1 cellular context compared by ENCODE assay signal in genomic region chr20:47233333-47234188, GRCh38.
TF ChIP-seq lines count a peak whose summit lies in the region.

No MANE protein-coding gene starts in this region.

TF ChIP-seq in HepG2, 621 proteins besides CTCF, POLR2A, EP300 and RAD21 (continued from another document and continues in another):
- TF ChIP-seq, protein P1, sequence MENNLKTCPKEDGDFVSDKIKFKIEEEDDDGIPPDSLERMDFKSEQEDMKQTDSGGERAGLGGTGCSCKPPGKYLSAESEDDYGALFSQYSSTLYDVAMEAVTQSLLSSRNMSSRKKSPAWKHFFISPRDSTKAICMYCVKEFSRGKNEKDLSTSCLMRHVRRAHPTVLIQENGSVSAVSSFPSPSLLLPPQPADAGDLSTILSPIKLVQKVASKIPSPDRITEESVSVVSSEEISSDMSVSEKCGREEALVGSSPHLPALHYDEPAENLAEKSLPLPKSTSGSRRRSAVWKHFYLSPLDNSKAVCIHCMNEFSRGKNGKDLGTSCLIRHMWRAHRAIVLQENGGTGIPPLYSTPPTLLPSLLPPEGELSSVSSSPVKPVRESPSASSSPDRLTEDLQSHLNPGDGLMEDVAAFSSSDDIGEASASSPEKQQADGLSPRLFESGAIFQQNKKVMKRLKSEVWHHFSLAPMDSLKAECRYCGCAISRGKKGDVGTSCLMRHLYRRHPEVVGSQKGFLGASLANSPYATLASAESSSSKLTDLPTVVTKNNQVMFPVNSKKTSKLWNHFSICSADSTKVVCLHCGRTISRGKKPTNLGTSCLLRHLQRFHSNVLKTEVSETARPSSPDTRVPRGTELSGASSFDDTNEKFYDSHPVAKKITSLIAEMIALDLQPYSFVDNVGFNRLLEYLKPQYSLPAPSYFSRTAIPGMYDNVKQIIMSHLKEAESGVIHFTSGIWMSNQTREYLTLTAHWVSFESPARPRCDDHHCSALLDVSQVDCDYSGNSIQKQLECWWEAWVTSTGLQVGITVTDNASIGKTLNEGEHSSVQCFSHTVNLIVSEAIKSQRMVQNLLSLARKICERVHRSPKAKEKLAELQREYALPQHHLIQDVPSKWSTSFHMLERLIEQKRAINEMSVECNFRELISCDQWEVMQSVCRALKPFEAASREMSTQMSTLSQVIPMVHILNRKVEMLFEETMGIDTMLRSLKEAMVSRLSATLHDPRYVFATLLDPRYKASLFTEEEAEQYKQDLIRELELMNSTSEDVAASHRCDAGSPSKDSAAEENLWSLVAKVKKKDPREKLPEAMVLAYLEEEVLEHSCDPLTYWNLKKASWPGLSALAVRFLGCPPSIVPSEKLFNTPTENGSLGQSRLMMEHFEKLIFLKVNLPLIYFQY (CRISPR knock-in tag; IDR thresholded peaks at IDR 0.05; ENCODE audit: borderline replicate concordance): no peak
- peak; percentile 89 for TF ChIP-seq TCF7 (IDR thresholded peaks at IDR 0.05; ENCODE audit: low read depth)
- no peak for TF ChIP-seq RBM22 (optimal IDR thresholded peaks at IDR 0.05; ENCODE audit: low read length)
- no peak for TF ChIP-seq JUNB (CRISPR knock-in tag; IDR thresholded peaks at IDR 0.05; ENCODE audit: borderline replicate concordance)
- no peak for TF ChIP-seq RORA (CRISPR knock-in tag; IDR thresholded peaks at IDR 0.05)
- TF ChIP-seq RXRB (CRISPR knock-in tag; IDR thresholded peaks at IDR 0.05; ENCODE audit: borderline replicate concordance): peak; percentile 100
- TF ChIP-seq MYNN (CRISPR knock-in tag; IDR thresholded peaks at IDR 0.05; ENCODE audit: low read depth): no peak
- no peak for TF ChIP-seq ZNF558 (CRISPR knock-in tag; IDR thresholded peaks at IDR 0.05; ENCODE audit: borderline replicate concordance)
- no peak for TF ChIP-seq PHB2 (IDR thresholded peaks at IDR 0.05; ENCODE audit: partially characterized antibody)
- TF ChIP-seq ZNF343 (CRISPR knock-in tag; IDR thresholded peaks at IDR 0.05): 0 out of 2 replicates have a peak, but pooled peaks have one; percentile 17
- TF ChIP-seq CAMTA2 (CRISPR knock-in tag; IDR thresholded peaks at IDR 0.05; ENCODE audit: borderline replicate concordance): no peak
- TF ChIP-seq, protein P2, sequence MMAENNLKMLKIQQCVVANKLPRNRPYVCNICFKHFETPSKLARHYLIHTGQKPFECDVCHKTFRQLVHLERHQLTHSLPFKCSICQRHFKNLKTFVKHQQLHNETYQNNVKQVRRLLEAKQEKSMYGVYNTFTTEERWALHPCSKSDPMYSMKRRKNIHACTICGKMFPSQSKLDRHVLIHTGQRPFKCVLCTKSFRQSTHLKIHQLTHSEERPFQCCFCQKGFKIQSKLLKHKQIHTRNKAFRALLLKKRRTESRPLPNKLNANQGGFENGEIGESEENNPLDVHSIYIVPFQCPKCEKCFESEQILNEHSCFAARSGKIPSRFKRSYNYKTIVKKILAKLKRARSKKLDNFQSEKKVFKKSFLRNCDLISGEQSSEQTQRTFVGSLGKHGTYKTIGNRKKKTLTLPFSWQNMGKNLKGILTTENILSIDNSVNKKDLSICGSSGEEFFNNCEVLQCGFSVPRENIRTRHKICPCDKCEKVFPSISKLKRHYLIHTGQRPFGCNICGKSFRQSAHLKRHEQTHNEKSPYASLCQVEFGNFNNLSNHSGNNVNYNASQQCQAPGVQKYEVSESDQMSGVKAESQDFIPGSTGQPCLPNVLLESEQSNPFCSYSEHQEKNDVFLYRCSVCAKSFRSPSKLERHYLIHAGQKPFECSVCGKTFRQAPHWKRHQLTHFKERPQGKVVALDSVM (CRISPR knock-in tag; IDR thresholded peaks at IDR 0.05): peak; percentile 99
- peak; percentile 85 for TF ChIP-seq ZNF317 (CRISPR knock-in tag; IDR thresholded peaks at IDR 0.05)
- TF ChIP-seq, protein P3, sequence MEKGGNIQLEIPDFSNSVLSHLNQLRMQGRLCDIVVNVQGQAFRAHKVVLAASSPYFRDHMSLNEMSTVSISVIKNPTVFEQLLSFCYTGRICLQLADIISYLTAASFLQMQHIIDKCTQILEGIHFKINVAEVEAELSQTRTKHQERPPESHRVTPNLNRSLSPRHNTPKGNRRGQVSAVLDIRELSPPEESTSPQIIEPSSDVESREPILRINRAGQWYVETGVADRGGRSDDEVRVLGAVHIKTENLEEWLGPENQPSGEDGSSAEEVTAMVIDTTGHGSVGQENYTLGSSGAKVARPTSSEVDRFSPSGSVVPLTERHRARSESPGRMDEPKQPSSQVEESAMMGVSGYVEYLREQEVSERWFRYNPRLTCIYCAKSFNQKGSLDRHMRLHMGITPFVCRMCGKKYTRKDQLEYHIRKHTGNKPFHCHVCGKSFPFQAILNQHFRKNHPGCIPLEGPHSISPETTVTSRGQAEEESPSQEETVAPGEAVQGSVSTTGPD (CRISPR knock-in tag; IDR thresholded peaks at IDR 0.05): 0 out of 2 replicates have a peak, but pooled peaks have one; percentile 70
- TF ChIP-seq ZSCAN31 (CRISPR knock-in tag; IDR thresholded peaks at IDR 0.05; ENCODE audit: low read depth): 0 out of 2 replicates have a peak, but pooled peaks have one; percentile 68
- TF ChIP-seq ETS1 (CRISPR knock-in tag; IDR thresholded peaks at IDR 0.05): no peak
- no peak for TF ChIP-seq NKX3-1 (CRISPR knock-in tag; IDR thresholded peaks at IDR 0.05)
- TF ChIP-seq ZNF772 (CRISPR knock-in tag; IDR thresholded peaks at IDR 0.05): peak; percentile 89
- TF ChIP-seq ZNF709 (CRISPR knock-in tag; IDR thresholded peaks at IDR 0.05): no peak
- TF ChIP-seq, protein P4, sequence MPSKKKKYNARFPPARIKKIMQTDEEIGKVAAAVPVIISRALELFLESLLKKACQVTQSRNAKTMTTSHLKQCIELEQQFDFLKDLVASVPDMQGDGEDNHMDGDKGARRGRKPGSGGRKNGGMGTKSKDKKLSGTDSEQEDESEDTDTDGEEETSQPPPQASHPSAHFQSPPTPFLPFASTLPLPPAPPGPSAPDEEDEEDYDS (CRISPR knock-in tag; IDR thresholded peaks at IDR 0.05): peak; percentile 60; the same call in 1 of the 2 replicates
- TF ChIP-seq MTERF4 (CRISPR knock-in tag; IDR thresholded peaks at IDR 0.05): no peak
- TF ChIP-seq LBX2 (CRISPR knock-in tag; IDR thresholded peaks at IDR 0.05; ENCODE audit: borderline replicate concordance): no peak
- peak; percentile 94 for TF ChIP-seq TBX2 (CRISPR knock-in tag; IDR thresholded peaks at IDR 0.05; ENCODE audit: borderline replicate concordance)
- TF ChIP-seq MXD1 (CRISPR knock-in tag; IDR thresholded peaks at IDR 0.05): no peak
- TF ChIP-seq REPIN1 (CRISPR knock-in tag; IDR thresholded peaks at IDR 0.05; ENCODE audit: borderline replicate concordance, low read depth): peak; percentile 86
- TF ChIP-seq FOXM1 (CRISPR knock-in tag; IDR thresholded peaks at IDR 0.05): peak; percentile 62
- no peak for TF ChIP-seq ZNF775 (CRISPR knock-in tag; IDR thresholded peaks at IDR 0.05; ENCODE audit: borderline replicate concordance)
- no peak for TF ChIP-seq ZMAT5 (CRISPR knock-in tag; IDR thresholded peaks at IDR 0.05; ENCODE audit: borderline replicate concordance, low read depth)
- peak; percentile 43; the same call in 1 of the 2 replicates for TF ChIP-seq ZNF557 (CRISPR knock-in tag; IDR thresholded peaks at IDR 0.05)
- TF ChIP-seq, protein P5, sequence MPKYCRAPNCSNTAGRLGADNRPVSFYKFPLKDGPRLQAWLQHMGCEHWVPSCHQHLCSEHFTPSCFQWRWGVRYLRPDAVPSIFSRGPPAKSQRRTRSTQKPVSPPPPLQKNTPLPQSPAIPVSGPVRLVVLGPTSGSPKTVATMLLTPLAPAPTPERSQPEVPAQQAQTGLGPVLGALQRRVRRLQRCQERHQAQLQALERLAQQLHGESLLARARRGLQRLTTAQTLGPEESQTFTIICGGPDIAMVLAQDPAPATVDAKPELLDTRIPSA (CRISPR knock-in tag; IDR thresholded peaks at IDR 0.05; ENCODE audit: borderline replicate concordance): no peak; the same call in 1 of the 2 replicates
- peak; percentile 80; the same call in 1 of the 2 replicates for TF ChIP-seq PHF21A (CRISPR knock-in tag; IDR thresholded peaks at IDR 0.05)
- no peak for TF ChIP-seq ZNF225 (CRISPR knock-in tag; IDR thresholded peaks at IDR 0.05)
- no peak for TF ChIP-seq CSRNP2 (CRISPR knock-in tag; conservative IDR thresholded peaks at IDR 0.05; ENCODE audit: low read depth)
- TF ChIP-seq SALL1 (CRISPR knock-in tag; IDR thresholded peaks at IDR 0.05): peak; percentile 90
- TF ChIP-seq ZFY (CRISPR knock-in tag; IDR thresholded peaks at IDR 0.05): no peak; the same call in 1 of the 2 replicates
- TF ChIP-seq NCOA1 (CRISPR knock-in tag; IDR thresholded peaks at IDR 0.05): peak; percentile 60; the same call in 1 of the 2 replicates
- no peak for TF ChIP-seq KDM5A (IDR thresholded peaks at IDR 0.05; ENCODE audit: borderline replicate concordance, low read length)
- TF ChIP-seq DR1 (CRISPR knock-in tag; IDR thresholded peaks at IDR 0.05): no peak
- TF ChIP-seq JUND (CRISPR knock-in tag; IDR thresholded peaks at IDR 0.05): 0 out of 2 replicates have a peak, but pooled peaks have one; percentile 35
- peak; percentile 76 for TF ChIP-seq PITX1 (CRISPR knock-in tag; IDR thresholded peaks at IDR 0.05)
- TF ChIP-seq REXO4 (CRISPR knock-in tag; IDR thresholded peaks at IDR 0.05; ENCODE audit: borderline replicate concordance): no peak
- peak; percentile 69 for TF ChIP-seq ELF3 (CRISPR knock-in tag; IDR thresholded peaks at IDR 0.05)
- no peak; the same call in 1 of the 2 replicates for TF ChIP-seq STAT6 (CRISPR knock-in tag; IDR thresholded peaks at IDR 0.05; ENCODE audit: borderline replicate concordance)
- no peak for TF ChIP-seq CCDC6 (CRISPR knock-in tag; IDR thresholded peaks at IDR 0.05)
- peak; percentile 86 to 90 for TF ChIP-seq NR2F1 (CRISPR knock-in tag; IDR thresholded peaks at IDR 0.05)
- TF ChIP-seq XRCC5 (optimal IDR thresholded peaks at IDR 0.05; ENCODE audit: low read length): peak; percentile 49
- TF ChIP-seq TBX3 (IDR thresholded peaks at IDR 0.05; ENCODE audit: borderline replicate concordance): peak; percentile 72
- peak; percentile 81 for TF ChIP-seq ZNF768 (CRISPR knock-in tag; IDR thresholded peaks at IDR 0.05)
- TF ChIP-seq FOXC1 (CRISPR knock-in tag; IDR thresholded peaks at IDR 0.05; ENCODE audit: borderline replicate concordance): no peak
- TF ChIP-seq REL (CRISPR knock-in tag; conservative IDR thresholded peaks at IDR 0.05): no peak
- peak; percentile 24; the same call in 1 of the 2 replicates for TF ChIP-seq ZNF441 (CRISPR knock-in tag; IDR thresholded peaks at IDR 0.05; ENCODE audit: borderline replicate concordance)
- TF ChIP-seq TOE1 (CRISPR knock-in tag; IDR thresholded peaks at IDR 0.05): no peak
- peak; percentile 91 for TF ChIP-seq RFXANK (CRISPR knock-in tag; IDR thresholded peaks at IDR 0.05)
